Comparison of ENCODE assay signal across 8 cellular contexts in the genomic region with DNA sequence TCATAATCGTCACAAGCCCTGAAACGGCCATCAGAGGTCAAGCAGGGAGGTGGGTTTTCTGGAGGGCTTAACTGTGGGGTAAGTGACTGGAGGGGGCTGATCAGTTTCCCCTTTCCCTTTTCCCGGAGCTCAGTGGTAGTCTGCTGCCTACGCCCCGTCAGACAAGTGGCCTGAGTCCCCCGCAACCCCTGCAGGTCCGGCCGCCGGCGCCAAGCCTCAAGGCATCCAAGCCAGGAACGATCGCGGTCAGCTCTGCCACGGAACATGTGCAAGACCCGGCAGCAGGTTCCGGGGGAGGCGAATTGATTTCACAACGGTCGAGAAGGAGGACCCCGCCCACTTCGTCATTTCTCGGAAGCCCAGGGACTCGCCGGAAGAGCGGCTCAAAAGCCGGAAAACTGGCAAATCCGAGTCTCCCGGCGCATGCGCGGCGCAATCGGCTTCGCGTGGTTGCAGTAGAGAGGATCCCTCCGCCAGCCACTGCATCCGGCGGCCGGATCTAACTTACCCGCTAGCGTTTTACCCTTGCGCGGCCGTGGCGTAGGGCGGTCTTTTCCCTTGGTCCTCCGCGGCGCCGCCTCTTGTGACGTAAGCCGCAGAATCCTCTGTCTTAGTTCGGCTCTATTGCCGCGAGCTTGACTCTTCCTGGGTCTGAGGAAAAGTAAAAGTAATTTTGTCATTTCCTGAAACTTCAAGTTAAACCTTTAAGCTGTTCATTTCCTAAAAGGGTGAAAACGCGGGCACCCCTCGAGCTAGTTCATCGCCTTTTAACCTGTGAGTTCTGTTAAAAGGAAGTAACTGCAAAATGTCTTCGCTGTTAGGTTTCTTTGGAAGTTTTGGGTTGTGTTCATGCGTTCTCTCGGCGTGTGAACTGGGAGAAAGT. TPM values are rescaled to one million over a fixed set of nuclear protein-coding genes. Genes with fewer than 3 reads are reported as not detected.
DNase-seq lines count a peak whose midpoint lies in the region; FAIRE-seq and TF ChIP-seq lines count a peak whose summit lies in the region.

No MANE protein-coding gene starts in this region.

- peak overlapping the region; percentile 31 for H2AFZ ChIP-seq in neuron (ENCODE audit: low read depth, low read length)

- peaks cover 6% of the 10 kb centered on the region for H3K9me3 ChIP-seq in neuron (ENCODE audit: low read length)

- in situ Hi-C loops in SK-MEL-5 (cut with HindIII; ENCODE audit: low pct_unique_long_range_greater_than_20kb, low sequenced_read_pairs), result no loop called here

- H3K4me1 ChIP-seq in neuron (ENCODE audit: insufficient read depth, low read length), result peaks cover 13% of the 10 kb centered on the region

- H3K36me3 ChIP-seq in neuron (ENCODE audit: insufficient read depth, low read length), result no peaks in the 10 kb centered on the region

- peaks cover 6% of the 10 kb centered on the region; the same call in 1 of the 2 replicates for H3K9me3 Mint-ChIP-seq in HFFc6
- H3K9me3 Mint-ChIP-seq in activated naive CD4-positive, alpha-beta T cell treated with anti-CD3 and anti-CD28 coated beads, Interleukin-2, amount 10 ng/mL, durations not matched to agents 7 days and 5 days, result peaks cover 8% of the 10 kb centered on the region

- H3K36me3 Mint-ChIP-seq in HFFc6 (ENCODE audit: low read depth), result peaks cover 11% of the 10 kb centered on the region; the same call in 1 of the 2 replicates
- H3K36me3 Mint-ChIP-seq in activated naive CD4-positive, alpha-beta T cell treated with anti-CD3 and anti-CD28 coated beads, Interleukin-2, amount 10 ng/mL, durations not matched to agents 7 days and 5 days, result peaks cover 30% of the 10 kb centered on the region

- H3K4me3 Mint-ChIP-seq in HFFc6, result peak overlapping the region; percentile 94
- H3K4me3 Mint-ChIP-seq in activated naive CD4-positive, alpha-beta T cell treated with anti-CD3 and anti-CD28 coated beads, Interleukin-2, amount 10 ng/mL, durations not matched to agents 7 days and 5 days, result peak overlapping the region; percentile 97

- peaks cover 37% of the 10 kb centered on the region for H3K4me1 Mint-ChIP-seq in HFFc6 (ENCODE audit: low read depth)
- peaks cover 30% of the 10 kb centered on the region for H3K4me1 Mint-ChIP-seq in activated naive CD4-positive, alpha-beta T cell treated with anti-CD3 and anti-CD28 coated beads, Interleukin-2, amount 10 ng/mL, durations not matched to agents 7 days and 5 days

- no peaks in the 10 kb centered on the region for H3K27me3 ChIP-seq in neuron (ENCODE audit: insufficient read depth, low read length)

- FAIRE-seq in frontal cortex (lab: Jason Lieb, UNC), result no peak

- peak overlapping the region; percentile 87 for H3K4me3 ChIP-seq in neuron (ENCODE audit: low read length)

- H3K27ac Mint-ChIP-seq in HFFc6, result peak overlapping the region; percentile 99
- H3K27ac Mint-ChIP-seq in activated naive CD4-positive, alpha-beta T cell treated with anti-CD3 and anti-CD28 coated beads, Interleukin-2, amount 10 ng/mL, durations not matched to agents 7 days and 5 days, result peak overlapping the region; percentile 98

- peak; percentile 99 for DNase-seq in GM04504 (ENCODE audit: low read depth)
- peak; percentile 100 for DNase-seq in HFFc6
- DNase-seq in NAMALWA (ENCODE audit: low spot score), result peak; percentile 100
- peak; percentile 99 for DNase-seq in SK-MEL-5 (ENCODE audit: low read depth, low spot score)
- peak; percentile 99 for DNase-seq in activated naive CD4-positive, alpha-beta T cell treated with anti-CD3 and anti-CD28 coated beads, Interleukin-2, amount 10 ng/mL, durations not matched to agents 7 days and 5 days
- DNase-seq in frontal cortex (ENCODE audit: low spot score in 2 of 2), result peak; percentile 89 to 91
- peak; percentile 99 for DNase-seq in stromal cell of bone marrow (ENCODE audit: low read depth)

- CTCF ChIA-PET in activated naive CD4-positive, alpha-beta T cell treated with anti-CD3 and anti-CD28 coated beads, Interleukin-2, amount 10 ng/mL, durations not matched to agents 7 days and 5 days (lab: Charles Lee), result interaction anchor here (0.7 to 4.1 kb wide), 5 partner anchors 11 to 38 kb away, joined by 3 to 41 read pairs (median 3); a partner anchor contains a TSS

- TF ChIP-seq CTCF in HFFc6 (IDR thresholded peaks at IDR 0.05), result no peak

- H3K27me3 Mint-ChIP-seq in HFFc6 (ENCODE audit: insufficient read depth), result peaks cover 3% of the 10 kb centered on the region; the same call in 1 of the 2 replicates
- peaks cover 12% of the 10 kb centered on the region for H3K27me3 Mint-ChIP-seq in activated naive CD4-positive, alpha-beta T cell treated with anti-CD3 and anti-CD28 coated beads, Interleukin-2, amount 10 ng/mL, durations not matched to agents 7 days and 5 days

RNA-seq across cellular contexts. Expression of a gene that starts 14.9 kb away (rescaled TPM):
- 10 to 100 TPM; 47.4 to 74.3 (median 65.1) TPM for total RNA-seq in HFFc6 (2021; fragmentation: NEBNext Ultra II Directional; extraction: Animal tissue kit (Norgen Biotek cat#: 25700))
- total RNA-seq in SK-MEL-5 (2014; rRNA removed; shearing (Covaris generic)), result 115 and 120 TPM in 2 replicates
- 27.6 and 28.9 TPM in 2 replicates for polyA plus RNA-seq in SK-MEL-5 (2015; cell fraction: cytosol; rRNA removed)
- polyA plus RNA-seq in SK-MEL-5 (2015; cell fraction: nucleus; rRNA removed), result 2,211 and 2,290 TPM in 2 replicates
- total RNA-seq in frontal cortex, result 64.4 TPM

Comparison
In these comparisons a context has a peak if more than half of its experiments do, and no peak if none do; other contexts are left out.
1. Peak in every context shown above with its lines: DNase-seq and H3K4me3 ChIP-seq.